In the genomic region with DNA sequence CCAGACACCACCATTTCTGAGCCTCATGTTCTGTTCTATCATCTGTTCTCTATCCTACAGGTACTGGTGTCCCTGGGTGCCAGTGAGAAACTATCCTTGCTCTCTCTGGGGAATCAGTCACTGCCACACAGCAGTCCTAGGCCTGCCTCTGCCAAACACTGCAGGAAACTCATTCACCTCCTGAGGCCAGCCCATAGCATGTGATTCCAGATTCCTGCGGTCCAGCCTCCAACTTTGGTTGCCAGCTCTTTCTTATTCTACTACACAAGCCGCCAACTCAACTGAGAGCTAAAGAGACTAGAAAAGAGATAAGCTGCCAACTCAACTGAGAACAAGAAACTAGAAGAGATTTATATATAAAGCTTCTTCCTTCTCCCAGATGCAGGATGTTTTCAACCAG, we compare ENCODE assay signal across 19 cellular contexts.
"Had no signal": no experiment of that assay in that cellular context is flagged by ENCODE, and none has a peak within 500 bp of the region (broad histone marks: within the 10 kb centered on the region; RNA-seq: fewer than 3 reads in every experiment).

No MANE protein-coding gene starts in this region.

- H3K27me3 Mint-ChIP-seq: central memory CD8-positive, alpha-beta T cell; progenitor cell of endocrine pancreas; type B pancreatic cell had no signal

- H3K4me3 Mint-ChIP-seq: activated CD4-positive, alpha-beta T cell treated with anti-CD3 and anti-CD28 coated beads, Interleukin-2, amount 10 ng/mL, durations not matched to agents 7 days and 5 days; activated CD8-positive, alpha-beta T cell treated with anti-CD3 and anti-CD28 coated beads, Interleukin-2, amount 10 ng/mL, durations not matched to agents 7 days and 5 days; activated naive CD4-positive, alpha-beta T cell treated with anti-CD3 and anti-CD28 coated beads for 36 hours; activated naive CD8-positive, alpha-beta T cell treated with anti-CD3 and anti-CD28 coated beads, Interleukin-2, amount 10 ng/mL, durations not matched to agents 7 days and 5 days; activated T-cell treated with anti-CD3 and anti-CD28 coated beads, Interleukin-2, amount 50 U/mL, for 4 hours; central memory CD8-positive, alpha-beta T cell; naive thymus-derived CD8-positive, alpha-beta T cell; stimulated activated naive B cell treated with anti-CD40 and anti-IgM and Interleukin-4, amounts not matched to agents 10 μg/mL and 1 μg/mL and 100 μg/mL, for 72 hours; T-cell; T-helper 2 cell treated with Interferon-gamma antibody and Interleukin-4, amounts not matched to agents 5 μg/mL and 100 μg/mL, for 36 hours; type B pancreatic cell had no signal

- H3K9me3 Mint-ChIP-seq: activated CD4-positive, alpha-beta T cell treated with anti-CD3 and anti-CD28 coated beads, Interleukin-2, amount 10 ng/mL, durations not matched to agents 7 days and 5 days; activated naive CD4-positive, alpha-beta T cell treated with anti-CD3 and anti-CD28 coated beads for 36 hours; activated naive CD8-positive, alpha-beta T cell treated with anti-CD3 and anti-CD28 coated beads, Interleukin-2, amount 10 ng/mL, durations not matched to agents 7 days and 5 days; activated T-cell treated with anti-CD3 and anti-CD28 coated beads, Interleukin-2, amount 50 U/mL, for 4 hours; central memory CD8-positive, alpha-beta T cell; naive thymus-derived CD8-positive, alpha-beta T cell; stimulated activated naive B cell treated with anti-CD40 and anti-IgM and Interleukin-4, amounts not matched to agents 10 μg/mL and 1 μg/mL and 100 μg/mL, for 72 hours; T-cell; T-helper 2 cell treated with Interferon-gamma antibody and Interleukin-4, amounts not matched to agents 5 μg/mL and 100 μg/mL, for 36 hours; type B pancreatic cell had no signal

- H3K4me1 Mint-ChIP-seq: activated CD4-positive, alpha-beta T cell treated with anti-CD3 and anti-CD28 coated beads, Interleukin-2, amount 10 ng/mL, durations not matched to agents 7 days and 5 days; activated naive CD8-positive, alpha-beta T cell treated with anti-CD3 and anti-CD28 coated beads, Interleukin-2, amount 10 ng/mL, durations not matched to agents 7 days and 5 days; central memory CD8-positive, alpha-beta T cell; naive thymus-derived CD8-positive, alpha-beta T cell; stimulated activated naive B cell treated with anti-CD40 and anti-IgM and Interleukin-4, amounts not matched to agents 10 μg/mL and 1 μg/mL and 100 μg/mL, for 72 hours; T-cell had no signal

- H3K4me3 ChIP-seq: gastrocnemius medialis, thoracic aorta had no signal

- DNase-seq: activated CD4-positive, alpha-beta T cell treated with anti-CD3 and anti-CD28 coated beads, Interleukin-2, amount 10 ng/mL, durations not matched to agents 7 days and 5 days; activated CD8-positive, alpha-beta T cell treated with anti-CD3 and anti-CD28 coated beads, Interleukin-2, amount 10 ng/mL, durations not matched to agents 7 days and 5 days; activated naive CD4-positive, alpha-beta T cell treated with anti-CD3 and anti-CD28 coated beads for 36 hours; activated naive CD8-positive, alpha-beta T cell treated with anti-CD3 and anti-CD28 coated beads, Interleukin-2, amount 10 ng/mL, durations not matched to agents 7 days and 5 days; activated T-cell treated with anti-CD3 and anti-CD28 coated beads, Interleukin-2, amount 50 U/mL, for 4 hours; effector memory CD4-positive, alpha-beta T cell; gastrocnemius medialis; naive thymus-derived CD8-positive, alpha-beta T cell; retina; stimulated activated CD4-positive, alpha-beta T cell treated with anti-CD3 and anti-CD28 coated beads, Interleukin-2, amount 100 ng/mL, for 48 hours; stimulated activated CD8-positive, alpha-beta memory T cell treated with anti-CD3 and anti-CD28 coated beads, Interleukin-4, amount 100 ng/mL, for 48 hours; stimulated activated naive B cell treated with anti-CD40 and anti-IgM and Interleukin-4, amounts not matched to agents 10 μg/mL and 1 μg/mL and 100 μg/mL, for 72 hours; T-cell had no signal

- ATAC-seq: activated CD4-positive, CD25-positive, alpha-beta regulatory T cell treated with anti-CD3 and anti-CD28 coated beads, Interleukin-2, amount 50 U/mL, for 24 hours; activated CD8-positive, alpha-beta T cell treated with anti-CD3 and anti-CD28 coated beads, Interleukin-2, amount 10 ng/mL, durations not matched to agents 7 days and 5 days; activated T-cell treated with anti-CD3 and anti-CD28 coated beads, Interleukin-2, amount 50 U/mL, for 4 hours; gastrocnemius medialis; naive thymus-derived CD8-positive, alpha-beta T cell; stimulated activated naive B cell treated with anti-CD40 and anti-IgM and Interleukin-4, amounts not matched to agents 10 μg/mL and 1 μg/mL and 100 μg/mL, for 72 hours; T-cell had no signal

- H3K27ac Mint-ChIP-seq: activated CD4-positive, alpha-beta T cell treated with anti-CD3 and anti-CD28 coated beads, Interleukin-2, amount 10 ng/mL, durations not matched to agents 7 days and 5 days; activated CD8-positive, alpha-beta T cell treated with anti-CD3 and anti-CD28 coated beads, Interleukin-2, amount 10 ng/mL, durations not matched to agents 7 days and 5 days; activated naive CD4-positive, alpha-beta T cell treated with anti-CD3 and anti-CD28 coated beads for 36 hours; activated naive CD8-positive, alpha-beta T cell treated with anti-CD3 and anti-CD28 coated beads, Interleukin-2, amount 10 ng/mL, durations not matched to agents 7 days and 5 days; naive thymus-derived CD8-positive, alpha-beta T cell; progenitor cell of endocrine pancreas; stimulated activated naive B cell treated with anti-CD40 and anti-IgM and Interleukin-4, amounts not matched to agents 10 μg/mL and 1 μg/mL and 100 μg/mL, for 72 hours; T-cell; T-helper 2 cell treated with Interferon-gamma antibody and Interleukin-4, amounts not matched to agents 5 μg/mL and 100 μg/mL, for 36 hours; type B pancreatic cell had no signal
